In genomic region chr11:57310630-57311086, GRCh38 we compare ENCODE assay signal across 9 cellular contexts. TPM values are rescaled to one million over a fixed set of nuclear protein-coding genes. Genes with fewer than 3 reads are reported as not detected.
DNase-seq lines count a peak whose midpoint lies in the region; ATAC-seq and TF ChIP-seq lines count a peak whose summit lies in the region.
"Had no signal": no experiment of that assay in that cellular context is flagged by ENCODE, and none has a peak within 500 bp of the region (broad histone marks: within the 10 kb centered on the region; RNA-seq: fewer than 3 reads in every experiment).

No MANE protein-coding gene starts in this region.

- no peaks in the 10 kb centered on the region for H3K9me3 ChIP-seq in adrenal gland (replicated peaks in 1 of 3)
- peaks cover 2% of the 10 kb centered on the region for H3K9me3 ChIP-seq in iPS-18c (ENCODE audit: control insufficient read depth, insufficient read depth, low read length)
- H3K9me3 ChIP-seq in thyroid gland = no peaks in the 10 kb centered on the region

- no peaks in the 10 kb centered on the region for H3K9me3 Mint-ChIP-seq in activated CD4-positive, alpha-beta memory T cell treated with anti-CD3 and anti-CD28 coated beads, Interleukin-2, amount 10 ng/mL, durations not matched to agents 7 days and 5 days
- H3K9me3 Mint-ChIP-seq in activated CD4-positive, alpha-beta memory T cell treated with anti-CD3 and anti-CD28 coated beads for 36 hours = no peaks in the 10 kb centered on the region

- TF ChIP-seq CTCF in adrenal gland (IDR thresholded peaks at IDR 0.05) (no peak), thyroid gland (IDR thresholded peaks at IDR 0.05) (no peak)

- no peak overlapping the region for H3K27ac Mint-ChIP-seq in activated CD4-positive, alpha-beta memory T cell treated with anti-CD3 and anti-CD28 coated beads, Interleukin-2, amount 10 ng/mL, durations not matched to agents 7 days and 5 days
- no peak overlapping the region for H3K27ac Mint-ChIP-seq in activated CD4-positive, alpha-beta memory T cell treated with anti-CD3 and anti-CD28 coated beads for 36 hours

- POLR2A ChIA-PET in activated CD4-positive, alpha-beta memory T cell treated with anti-CD3 and anti-CD28 coated beads, Interleukin-2, amount 10 ng/mL, durations not matched to agents 7 days and 5 days (lab: Charles Lee) = interaction anchor here (1.4 to 3.5 kb wide), 2 partner anchors 14 to 19 kb away, joined by 3 to 26 read pairs; partner anchors contain the start of gene TNKS1BP1
- POLR2A ChIA-PET in activated CD4-positive, alpha-beta memory T cell treated with anti-CD3 and anti-CD28 coated beads for 36 hours (lab: Charles Lee) = interaction anchor here (1.1 kb wide), 1 partner anchor 25 kb away, joined by 3 read pairs; the partner anchor contains the start of gene SSRP1

- H3K27ac ChIP-seq in adrenal gland (peak overlapping the region; percentile 54 to 98 (median 83)), thyroid gland (peak overlapping the region; percentile 61 to 84 (median 77))

- no peak for DNase-seq in activated CD4-positive, alpha-beta memory T cell treated with anti-CD3 and anti-CD28 coated beads, Interleukin-2, amount 10 ng/mL, durations not matched to agents 7 days and 5 days
- DNase-seq in activated CD4-positive, alpha-beta memory T cell treated with anti-CD3 and anti-CD28 coated beads for 36 hours = no peak
- peak; percentile 67 to 88 (median 78) for DNase-seq in adrenal gland
- DNase-seq in thyroid gland = peak; percentile 70 to 76
- no peak for DNase-seq in NCI-H1694 treated with DMSO at 0.1 percent for 48 hours (lab: John Stamatoyannopoulos, UW)

- peaks cover 0 to 51% of the 10 kb centered on the region in 2 donors for H3K36me3 ChIP-seq in adrenal gland (replicated peaks in 1 of 2)
- peaks cover 37 to 47% of the 10 kb centered on the region in 2 donors for H3K36me3 ChIP-seq in thyroid gland

- H3K4me3 Mint-ChIP-seq in activated CD4-positive, alpha-beta memory T cell treated with anti-CD3 and anti-CD28 coated beads, Interleukin-2, amount 10 ng/mL, durations not matched to agents 7 days and 5 days = peak overlapping the region; percentile 63
- H3K4me3 Mint-ChIP-seq in activated CD4-positive, alpha-beta memory T cell treated with anti-CD3 and anti-CD28 coated beads for 36 hours = no peak overlapping the region

- TF ChIP-seq POLR2A in adrenal gland (IDR thresholded peaks at IDR 0.05) (no peak), thyroid gland (IDR thresholded peaks at IDR 0.05) (no peak)

- peak overlapping the region in 3 of 4 donors; percentile 41 to 63 (median 42) for H3K4me3 ChIP-seq in adrenal gland
- H3K4me3 ChIP-seq in iPS-18c (ENCODE audit: insufficient read depth, low read depth, low read length) = peak overlapping the region; percentile 49
- H3K4me3 ChIP-seq in thyroid gland (replicated peaks in 1 of 3) = peak overlapping the region in 1 of 3 donors; percentile 5

- CTCF ChIA-PET in activated CD4-positive, alpha-beta memory T cell treated with anti-CD3 and anti-CD28 coated beads, Interleukin-2, amount 10 ng/mL, durations not matched to agents 7 days and 5 days (lab: Charles Lee) = no interaction called here
- CTCF ChIA-PET in activated CD4-positive, alpha-beta memory T cell treated with anti-CD3 and anti-CD28 coated beads for 36 hours (lab: Charles Lee) = no interaction called here

- intact Hi-C loops in activated CD4-positive, alpha-beta memory T cell treated with anti-CD3 and anti-CD28 coated beads for 36 hours (cut with micrococcal nuclease) = loop anchor here (1.0 kb wide), 1 partner anchor 15 kb away; no protein-coding TSS in a partner anchor
- intact Hi-C loops in adrenal gland (cut with DNase I) = no loop called here
- intact Hi-C loops in thyroid gland (cut with DNase I) = no loop called here

- H3K36me3 Mint-ChIP-seq in activated CD4-positive, alpha-beta memory T cell treated with anti-CD3 and anti-CD28 coated beads, Interleukin-2, amount 10 ng/mL, durations not matched to agents 7 days and 5 days (ENCODE audit: low read depth) = no peaks in the 10 kb centered on the region
- H3K36me3 Mint-ChIP-seq in activated CD4-positive, alpha-beta memory T cell treated with anti-CD3 and anti-CD28 coated beads for 36 hours = peaks cover 20% of the 10 kb centered on the region

- H3K4me1 ChIP-seq in adrenal gland (replicated peaks in 1 of 2) (peaks cover 62 to 84% of the 10 kb centered on the region in 2 donors), thyroid gland (peaks cover 46 to 73% of the 10 kb centered on the region in 2 donors)

- H3K27me3 ChIP-seq in adrenal gland = no peaks in the 10 kb centered on the region
- no peaks in the 10 kb centered on the region for H3K27me3 ChIP-seq in thyroid gland

- no peak for ATAC-seq in GM21367 (IDR thresholded peaks at IDR 0.05; ENCODE audit: unreplicated experiment)
- no peak for ATAC-seq in activated CD4-positive, CD25-positive, alpha-beta regulatory T cell treated with anti-CD3 and anti-CD28 coated beads, Interleukin-2, amount 50 U/mL, for 24 hours

- 15 to 29% (median 24%) methylated on average over 6 of the region's 6 CpGs for WGBS in adrenal gland, 4 donors
- 32 to 34% methylated on average over 5 to 6 of the region's 6 CpGs for WGBS in thyroid gland, 2 donors

- H3K4me1 Mint-ChIP-seq in activated CD4-positive, alpha-beta memory T cell treated with anti-CD3 and anti-CD28 coated beads, Interleukin-2, amount 10 ng/mL, durations not matched to agents 7 days and 5 days = peaks cover 20% of the 10 kb centered on the region
- H3K4me1 Mint-ChIP-seq in activated CD4-positive, alpha-beta memory T cell treated with anti-CD3 and anti-CD28 coated beads for 36 hours (ENCODE audit: low read depth) = peaks cover 11% of the 10 kb centered on the region

- no peaks in the 10 kb centered on the region for H3K27me3 Mint-ChIP-seq in activated CD4-positive, alpha-beta memory T cell treated with anti-CD3 and anti-CD28 coated beads, Interleukin-2, amount 10 ng/mL, durations not matched to agents 7 days and 5 days
- no peaks in the 10 kb centered on the region for H3K27me3 Mint-ChIP-seq in activated CD4-positive, alpha-beta memory T cell treated with anti-CD3 and anti-CD28 coated beads for 36 hours

RNA-seq across cellular contexts. Expression of gene TNKS1BP1, which starts 14.1 kb away (rescaled TPM):
- total RNA-seq in activated CD4-positive, alpha-beta memory T cell treated with anti-CD3 and anti-CD28 coated beads, Interleukin-2, amount 10 ng/mL, durations not matched to agents 7 days and 5 days = 10 to 100 TPM in 1 of 2 experiments, 1 to 10 TPM in 1; 9.9 to 10.7 TPM
- total RNA-seq in activated CD4-positive, alpha-beta memory T cell treated with anti-CD3 and anti-CD28 coated beads for 36 hours = 10 to 100 TPM; 14.0 to 15.1 TPM
- total RNA-seq in adrenal gland (100 to 1,000 TPM in 7 of 8 donors, 10 to 100 TPM in 1; 98.2 to 203 (median 140) TPM), thyroid gland (100 to 1,000 TPM in 1 of 4 donors, 10 to 100 TPM in 3; 52.3 to 106 (median 85.2) TPM)
- 100 to 1,000 TPM; 113 to 338 (median 209) TPM for polyA plus RNA-seq in adrenal gland

RNA-seq across cellular contexts. Expression of gene SSRP1, which starts 25.0 kb away (rescaled TPM):
- 100 to 1,000 TPM; 135 to 137 TPM for total RNA-seq in activated CD4-positive, alpha-beta memory T cell treated with anti-CD3 and anti-CD28 coated beads, Interleukin-2, amount 10 ng/mL, durations not matched to agents 7 days and 5 days
- total RNA-seq in activated CD4-positive, alpha-beta memory T cell treated with anti-CD3 and anti-CD28 coated beads for 36 hours = 100 to 1,000 TPM; 256 to 262 TPM
- 10 to 100 TPM; 37.4 to 68.3 (median 56.9) TPM for total RNA-seq in adrenal gland
- polyA plus RNA-seq in adrenal gland = 100 to 1,000 TPM in 1 of 3 donors, 10 to 100 TPM in 2; 25.3 to 106 (median 31.0) TPM
- 10 to 100 TPM; 70.0 to 86.5 (median 78.1) TPM for total RNA-seq in thyroid gland

RNA-seq across cellular contexts. Expression of gene P2RX3, which starts 27.5 kb away (rescaled TPM):
- not detected for total RNA-seq in activated CD4-positive, alpha-beta memory T cell treated with anti-CD3 and anti-CD28 coated beads, Interleukin-2, amount 10 ng/mL, durations not matched to agents 7 days and 5 days
- not detected for total RNA-seq in activated CD4-positive, alpha-beta memory T cell treated with anti-CD3 and anti-CD28 coated beads for 36 hours
- total RNA-seq in adrenal gland (1 to 10 TPM in 3 of 8 donors, under 1 TPM in 4, not detected in 1; 0.11 to 1.3 (median 0.87) TPM), thyroid gland (not detected)
- under 1 TPM in 2 of 3 donors, not detected in 1; 0.13 to 0.66 TPM for polyA plus RNA-seq in adrenal gland
- total RNA-seq: T-helper 2 cell treated with Interferon-gamma antibody and Interleukin-4, amounts not matched to agents 100 ng/mL and 5 ng/mL, for 36 hours had no signal

Comparison
In these comparisons a context has a peak if more than half of its experiments do, and no peak if none do; other contexts are left out.
1. DNase-seq: peak in adrenal gland (7 of 7) and thyroid gland (2 of 2); none in activated CD4-positive, alpha-beta memory T cell treated with anti-CD3 and anti-CD28 coated beads, Interleukin-2, amount 10 ng/mL, durations not matched to agents 7 days and 5 days (single experiment), activated CD4-positive, alpha-beta memory T cell treated with anti-CD3 and anti-CD28 coated beads for 36 hours (single experiment) and NCI-H1694 treated with DMSO at 0.1 percent for 48 hours (single experiment).